7 cellular contexts compared by ENCODE assay signal in the genomic region with DNA sequence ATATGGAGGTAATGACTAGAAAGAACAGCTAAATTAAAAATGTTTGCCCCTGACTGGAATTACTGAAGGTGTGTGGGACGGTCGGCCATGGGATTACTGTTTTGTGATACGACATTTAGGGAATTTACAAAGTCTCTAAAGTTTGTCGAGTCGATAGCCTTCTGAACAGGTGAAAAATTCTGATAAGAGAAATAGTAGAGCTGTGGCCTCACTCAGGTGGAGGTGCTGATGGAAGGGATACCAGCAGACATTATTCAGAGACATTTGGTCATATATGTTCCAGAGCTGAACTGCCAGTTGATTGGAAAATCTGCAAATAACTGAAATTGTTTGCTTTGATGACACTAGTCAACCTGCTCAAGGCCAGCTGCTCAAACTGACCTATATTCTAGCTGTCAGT.
"Had no signal": no experiment of that assay in that cellular context is flagged by ENCODE, and none has a peak within 500 bp of the region (broad histone marks: within the 10 kb centered on the region; RNA-seq: fewer than 3 reads in every experiment).

No MANE protein-coding gene starts in this region.

- ATAC-seq: GM12878 had no signal

- FAIRE-seq: GM12878, GM12891, GM12892, GM18507, GM19239 had no signal

- H3K4me3 ChIP-seq: GM12878 had no signal

- DNase-seq: GDM1, GF-D8 had no signal
